Comparison of ENCODE assay signal across 17 cellular contexts in the genomic region with DNA sequence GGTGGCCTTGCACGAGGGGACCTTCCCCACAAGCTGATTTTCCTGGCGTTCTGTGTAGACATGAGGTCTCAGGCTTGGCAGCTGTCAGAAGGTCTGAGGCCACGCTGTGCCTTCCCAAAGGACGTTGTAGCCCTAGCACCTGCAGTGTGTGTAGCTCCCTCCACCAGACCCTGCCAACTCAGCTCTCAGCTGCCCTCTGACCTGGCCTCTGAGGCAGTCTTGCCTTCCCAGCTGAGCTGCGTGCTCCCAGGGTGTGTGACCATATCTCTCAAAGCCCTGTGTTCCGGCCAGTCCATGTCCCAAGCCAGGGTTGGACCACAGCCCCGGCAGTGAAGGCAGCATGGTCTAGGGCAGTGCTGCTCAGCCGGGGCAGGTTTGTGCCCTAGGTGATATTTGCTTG.
DNase-seq lines count a peak whose midpoint lies in the region; ATAC-seq and TF ChIP-seq lines count a peak whose summit lies in the region.
"Had no signal": no experiment of that assay in that cellular context is flagged by ENCODE, and none has a peak within 500 bp of the region (broad histone marks: within the 10 kb centered on the region; RNA-seq: fewer than 3 reads in every experiment).

No MANE protein-coding gene starts in this region.

- H2BK12ac ChIP-seq in neuronal stem cell (ENCODE audit: low read length): no peak overlapping the region

- H3K9me3 Mint-ChIP-seq in glutamatergic neuron (ENCODE audit: unreplicated experiment): peaks cover 15% of the 10 kb centered on the region
- H3K9me3 Mint-ChIP-seq: activated B cell treated with CpG ODN at 0.5 μM for 24 hours, GM23338 had no signal

- H4K8ac ChIP-seq in neuronal stem cell (ENCODE audit: low read depth, low read length): no peak overlapping the region

- no peak overlapping the region for H3K14ac ChIP-seq in neuronal stem cell (ENCODE audit: low read length)

- no peaks in the 10 kb centered on the region for H3K79me1 ChIP-seq in neuronal stem cell (ENCODE audit: low read depth, low read length)

- no peak for DNase-seq in adipocyte (ENCODE audit: low read depth)
- peak; percentile 25 for DNase-seq in glutamatergic neuron
- DNase-seq in neuronal stem cell (ENCODE audit: low spot score): no peak
- DNase-seq in thoracic aorta (ENCODE audit: low spot score): no peak
- no peak for DNase-seq in RPMI8226
- DNase-seq in NCI-H82 treated with DMSO at 0.1 percent for 48 hours (lab: John Stamatoyannopoulos, UW; ENCODE audit: unreplicated experiment): no peak
- no peak for DNase-seq in activated T-cell treated with anti-CD3 and anti-CD28 coated beads, Interleukin-2, amount 50 U/mL, for 48 hours
- DNase-seq: activated B cell treated with CpG ODN at 0.5 μM for 24 hours, midbrain, NCI-H1105, occipital lobe, small intestine, T-helper 1 cell had no signal

- no CpG with 5 or more reads among the region's 8 CpGs for WGBS in neuronal stem cell (ENCODE audit: extremely low coverage in 2 of 2, insufficient read length in 2 of 2, insufficient replicate concordance in 1 of 2), 2 donors

- no peak overlapping the region for H4K91ac ChIP-seq in neuronal stem cell (ENCODE audit: low read depth, low read length, poor library complexity)

- H2AFZ ChIP-seq in neuronal stem cell (ENCODE audit: low read length): no peak overlapping the region
- H2AFZ ChIP-seq: GM23338 had no signal

- no peak overlapping the region for H3K4me3 ChIP-seq in adipocyte (ENCODE audit: low read length)
- H3K4me3 ChIP-seq in neuronal stem cell (ENCODE audit: low read length in 2 of 2): no peak overlapping the region
- no peak overlapping the region for H3K4me3 ChIP-seq in thoracic aorta
- H3K4me3 ChIP-seq: GM23338 had no signal

- ATAC-seq in thoracic aorta (ENCODE audit: insufficient number of reproducible peaks, low FRiP score, low read depth) (no peak), GM18498 (IDR thresholded peaks at IDR 0.05; ENCODE audit: unreplicated experiment) (no peak)
- ATAC-seq: GM23338 had no signal

- H3K36me3 Mint-ChIP-seq in glutamatergic neuron (ENCODE audit: unreplicated experiment): no peaks in the 10 kb centered on the region

- peaks cover 22% of the 10 kb centered on the region for H3K4me1 ChIP-seq in adipocyte (ENCODE audit: control insufficient read depth, insufficient read depth, low read length)
- no peaks in the 10 kb centered on the region for H3K4me1 ChIP-seq in neuronal stem cell (ENCODE audit: control insufficient read depth in 2 of 2, insufficient read depth in 1 of 2, low read depth in 1 of 2, low read length in 2 of 2)
- peaks cover 41 to 76% of the 10 kb centered on the region in 2 donors for H3K4me1 ChIP-seq in thoracic aorta (ENCODE audit: control insufficient read depth in 1 of 2, low read depth in 2 of 2)

- H3K18ac ChIP-seq in neuronal stem cell (ENCODE audit: low read length): peak overlapping the region; percentile 9

- no peak overlapping the region for H3K4me2 ChIP-seq in neuronal stem cell (ENCODE audit: insufficient read depth, low read length, poor library complexity, severe bottlenecking)
- H3K4me2 ChIP-seq: GM23338, KMS-11 had no signal

- H3K4ac ChIP-seq in neuronal stem cell (ENCODE audit: low read length): no peak overlapping the region

- no peaks in the 10 kb centered on the region for H3K36me3 ChIP-seq in adipocyte (ENCODE audit: control insufficient read depth, insufficient read depth, low read length, severe bottlenecking)
- no peaks in the 10 kb centered on the region for H3K36me3 ChIP-seq in neuronal stem cell (replicated peaks in 1 of 2; ENCODE audit: control insufficient read depth in 2 of 2, insufficient read depth in 2 of 2, low read length in 2 of 2)
- H3K36me3 ChIP-seq in thoracic aorta: peaks cover 20% of the 10 kb centered on the region

- TF ChIP-seq CTCF in glutamatergic neuron (IDR thresholded peaks at IDR 0.05; ENCODE audit: partially characterized antibody, unreplicated experiment): no peak
- no peak for TF ChIP-seq CTCF in thoracic aorta (IDR thresholded peaks at IDR 0.05)

- H3K27ac ChIP-seq in neuronal stem cell (replicated peaks; ENCODE audit: low read length) (no peak overlapping the region), thoracic aorta (peak overlapping the region; percentile 96 to 99)
- H3K27ac ChIP-seq: HL-60, KMS-11 had no signal

- H2BK15ac ChIP-seq in neuronal stem cell (ENCODE audit: low read length): peak overlapping the region; percentile 50

- peaks cover 14% of the 10 kb centered on the region for H3K27me3 Mint-ChIP-seq in glutamatergic neuron (ENCODE audit: unreplicated experiment)
- H3K27me3 Mint-ChIP-seq: activated B cell treated with CpG ODN at 0.5 μM for 24 hours had no signal

- peak overlapping the region; percentile 70 for H2AK5ac ChIP-seq in neuronal stem cell (ENCODE audit: low read depth, low read length)

- peak overlapping the region; percentile 15 for H3K23ac ChIP-seq in neuronal stem cell (ENCODE audit: low read depth, low read length, poor library complexity)

- H3K27ac Mint-ChIP-seq in glutamatergic neuron (ENCODE audit: unreplicated experiment): peak overlapping the region; percentile 28
- H3K27ac Mint-ChIP-seq: activated B cell treated with CpG ODN at 0.5 μM for 24 hours, GM23338 had no signal

- H3K27me3 ChIP-seq in adipocyte (replicated peaks; ENCODE audit: control insufficient read depth, insufficient read depth, low read length) (no peaks in the 10 kb centered on the region), neuronal stem cell (ENCODE audit: control insufficient read depth in 3 of 3, insufficient read depth in 3 of 3, low read depth in 1 of 3, low read length in 3 of 3) (peaks cover 0 to 16% (median 0%) of the 10 kb centered on the region in 3 experiments), thoracic aorta (replicated peaks; ENCODE audit: insufficient read depth) (no peaks in the 10 kb centered on the region)

- H3K9me3 ChIP-seq in adipocyte (ENCODE audit: control insufficient read depth, low read length): no peaks in the 10 kb centered on the region
- H3K9me3 ChIP-seq in neuronal stem cell (replicated peaks in 1 of 2; ENCODE audit: control insufficient read depth in 2 of 2, insufficient read depth in 1 of 2, low read depth in 1 of 2, low read length in 2 of 2): no peaks in the 10 kb centered on the region
- no peaks in the 10 kb centered on the region for H3K9me3 ChIP-seq in thoracic aorta

- peaks cover 55% of the 10 kb centered on the region for H3K4me1 Mint-ChIP-seq in glutamatergic neuron (ENCODE audit: low read depth, unreplicated experiment)
- H3K4me1 Mint-ChIP-seq: activated B cell treated with CpG ODN at 0.5 μM for 24 hours had no signal

- peak overlapping the region; percentile 17 for H3K9ac ChIP-seq in adipocyte (ENCODE audit: low read length)
- no peak overlapping the region for H3K9ac ChIP-seq in neuronal stem cell (ENCODE audit: low read depth, low read length, poor library complexity)
- H3K9ac ChIP-seq: KMS-11 had no signal

- no peak overlapping the region for H2BK120ac ChIP-seq in neuronal stem cell (ENCODE audit: low read depth, low read length)

- H2BK5ac ChIP-seq in neuronal stem cell (ENCODE audit: low read length): no peak overlapping the region

- no peak overlapping the region for H3K4me3 Mint-ChIP-seq in glutamatergic neuron (ENCODE audit: unreplicated experiment)
- H3K4me3 Mint-ChIP-seq: activated B cell treated with CpG ODN at 0.5 μM for 24 hours, GM23338 had no signal
